ENCODE assay signal across 14 cellular contexts in genomic region chr1:16724718-16725438, GRCh38. TPM values are rescaled to one million over a fixed set of nuclear protein-coding genes. Genes with fewer than 3 reads are reported as not detected.
DNase-seq lines count a peak whose midpoint lies in the region; ATAC-seq, FAIRE-seq and TF ChIP-seq lines count a peak whose summit lies in the region.
"Had no signal": no experiment of that assay in that cellular context is flagged by ENCODE, and none has a peak within 500 bp of the region (broad histone marks: within the 10 kb centered on the region; RNA-seq: fewer than 3 reads in every experiment).

No MANE protein-coding gene starts in this region.

- H3K9me3 Mint-ChIP-seq in activated T-cell treated with anti-CD3 and anti-CD28 coated beads, Interleukin-2, amount 50 U/mL, for 72 hours: no peaks in the 10 kb centered on the region

- intact Hi-C loops in body of pancreas (cut with DNase I): no loop called here

- peak; percentile 16 for DNase-seq in activated T-cell treated with anti-CD3 and anti-CD28 coated beads, Interleukin-2, amount 50 U/mL, for 1 hour
- no peak for DNase-seq in activated T-cell treated with anti-CD3 and anti-CD28 coated beads, Interleukin-2, amount 50 U/mL, for 72 hours
- peak in 3 of 4 donors; percentile 16 to 24 (median 23) for DNase-seq in body of pancreas
- peak; percentile 58 for DNase-seq in left lobe of liver (ENCODE audit: low spot score)
- DNase-seq in thoracic aorta (ENCODE audit: low spot score): no peak
- DNase-seq in GM19239 (ENCODE audit: insufficient read length, low spot score): no peak
- DNase-seq in NCI-H146 treated with DMSO at 0.1 percent for 48 hours (lab: John Stamatoyannopoulos, UW; ENCODE audit: unreplicated experiment): no peak
- no peak for DNase-seq in NCI-H1694 treated with DMSO at 0.1 percent for 48 hours (lab: John Stamatoyannopoulos, UW)
- DNase-seq: brain microvascular endothelial cell; NCI-H1436 treated with DMSO at 0.1 percent for 48 hours; stimulated activated CD4-positive, alpha-beta T cell treated with anti-CD3 and anti-CD28 coated beads, Interleukin-4, amount 100 ng/mL, for 24 hours had no signal

- H3K4me1 Mint-ChIP-seq in activated T-cell treated with anti-CD3 and anti-CD28 coated beads, Interleukin-2, amount 50 U/mL, for 72 hours (ENCODE audit: low read depth): no peaks in the 10 kb centered on the region

- peaks cover 27% of the 10 kb centered on the region for H3K27me3 Mint-ChIP-seq in activated T-cell treated with anti-CD3 and anti-CD28 coated beads, Interleukin-2, amount 50 U/mL, for 72 hours (ENCODE audit: low read depth)

- no peak overlapping the region for H3K27ac Mint-ChIP-seq in activated T-cell treated with anti-CD3 and anti-CD28 coated beads, Interleukin-2, amount 50 U/mL, for 72 hours

- whole genome bisulfite sequencing in body of pancreas, 2 donors: 80 to 83% methylated on average over 45 of the region's 45 CpGs

- H3K4me1 ChIP-seq in body of pancreas (no peaks in the 10 kb centered on the region), thoracic aorta (ENCODE audit: control insufficient read depth in 1 of 2, low read depth in 2 of 2) (peaks cover 6 to 30% of the 10 kb centered on the region in 2 donors)

- H3K36me3 ChIP-seq in body of pancreas (replicated peaks in 1 of 2; ENCODE audit: insufficient read depth in 1 of 2, low read depth in 2 of 2) (no peaks in the 10 kb centered on the region), thoracic aorta (no peaks in the 10 kb centered on the region)
- H3K36me3 ChIP-seq: brain microvascular endothelial cell, neutrophil had no signal

- H3K27ac ChIP-seq in body of pancreas: no peak overlapping the region
- H3K27ac ChIP-seq in thoracic aorta: peak overlapping the region; percentile 7 to 50
- H3K27ac ChIP-seq: brain microvascular endothelial cell, neutrophil had no signal

- H3K9me3 ChIP-seq in body of pancreas: no peaks in the 10 kb centered on the region
- no peaks in the 10 kb centered on the region for H3K9me3 ChIP-seq in thoracic aorta
- H3K9me3 ChIP-seq: neutrophil had no signal

- no peaks in the 10 kb centered on the region for H3K27me3 ChIP-seq in body of pancreas
- no peaks in the 10 kb centered on the region for H3K27me3 ChIP-seq in thoracic aorta (replicated peaks; ENCODE audit: insufficient read depth)

- TF ChIP-seq CTCF in body of pancreas (IDR thresholded peaks at IDR 0.05) (no peak), thoracic aorta (IDR thresholded peaks at IDR 0.05) (no peak)

- no peak overlapping the region for H3K4me3 Mint-ChIP-seq in activated T-cell treated with anti-CD3 and anti-CD28 coated beads, Interleukin-2, amount 50 U/mL, for 72 hours

- no peaks in the 10 kb centered on the region for H3K36me3 Mint-ChIP-seq in activated T-cell treated with anti-CD3 and anti-CD28 coated beads, Interleukin-2, amount 50 U/mL, for 72 hours (ENCODE audit: insufficient read depth in 2 of 2)

- no peak for ATAC-seq in activated T-cell treated with anti-CD3 and anti-CD28 coated beads, Interleukin-2, amount 50 U/mL, for 72 hours (replicated peaks in 1 of 2)
- ATAC-seq in body of pancreas: peak; percentile 20
- peak; percentile 26 for ATAC-seq in left lobe of liver
- no peak for ATAC-seq in thoracic aorta (ENCODE audit: insufficient number of reproducible peaks, low FRiP score, low read depth)

- H3K4me3 ChIP-seq in body of pancreas (no peak overlapping the region), thoracic aorta (no peak overlapping the region)

- TF ChIP-seq POLR2A in body of pancreas (IDR thresholded peaks at IDR 0.05): no peak

- no peak for FAIRE-seq in GM19239 (lab: Jason Lieb, UNC)
- FAIRE-seq: GM18507, islet of Langerhans had no signal

RNA-seq across cellular contexts. Expression of gene RNU1-4, which starts 15.4 kb away (rescaled TPM):
- total RNA-seq in activated T-cell treated with anti-CD3 and anti-CD28 coated beads, Interleukin-2, amount 50 U/mL, for 72 hours: 1,000 to 10,000 TPM; 1,100 to 1,278 TPM
- total RNA-seq in body of pancreas (over 10,000 TPM in 1 of 2 donors, under 1 TPM in 1; under 0.01 to 15,479 TPM), left lobe of liver (1,159 TPM), thoracic aorta (under 1 TPM; under 0.01 TPM)

RNA-seq across cellular contexts. Expression of gene RNU1-3, which starts 58.1 kb away (rescaled TPM):
- total RNA-seq in activated T-cell treated with anti-CD3 and anti-CD28 coated beads, Interleukin-2, amount 50 U/mL, for 72 hours: 1,000 to 10,000 TPM; 1,100 to 1,278 TPM
- total RNA-seq in body of pancreas: over 10,000 TPM in 1 of 2 donors, under 1 TPM in 1; under 0.01 to 15,479 TPM
- total RNA-seq in left lobe of liver: 1,159 TPM
- total RNA-seq in thoracic aorta: under 1 TPM; under 0.01 TPM

Comparison
In these comparisons a context has a peak if more than half of its experiments do, and no peak if none do; other contexts are left out.
1. DNase-seq: peak in activated T-cell treated with anti-CD3 and anti-CD28 coated beads, Interleukin-2, amount 50 U/mL, for 1 hour (single experiment), body of pancreas (3 of 4) and left lobe of liver (single experiment); none in activated T-cell treated with anti-CD3 and anti-CD28 coated beads, Interleukin-2, amount 50 U/mL, for 72 hours (0 of 2), thoracic aorta (single experiment), GM19239 (single experiment), NCI-H146 treated with DMSO at 0.1 percent for 48 hours (single experiment) and NCI-H1694 treated with DMSO at 0.1 percent for 48 hours (single experiment).
2. ATAC-seq: peak in body of pancreas (single experiment) and left lobe of liver (single experiment); none in activated T-cell treated with anti-CD3 and anti-CD28 coated beads, Interleukin-2, amount 50 U/mL, for 72 hours (0 of 2) and thoracic aorta (single experiment).
3. H3K27ac ChIP-seq: peak in thoracic aorta (2 of 2); none in body of pancreas (0 of 4).